In genomic region chr9:90060256-90060655, GRCh38 we compare ENCODE assay signal across 23 cellular contexts.
"Had no signal": no experiment of that assay in that cellular context is flagged by ENCODE, and none has a peak within 500 bp of the region (broad histone marks: within the 10 kb centered on the region; RNA-seq: fewer than 3 reads in every experiment).

No MANE protein-coding gene starts in this region.

- ATAC-seq: K562 had no signal

- H3K4me1 Mint-ChIP-seq: IgD-negative memory B cell had no signal

- H3K4me3 Mint-ChIP-seq: IgD-negative memory B cell had no signal

- H3K4me1 ChIP-seq: SJSA1 had no signal

- H3K9me3 ChIP-seq: SJSA1 had no signal

- H3K27ac Mint-ChIP-seq: IgD-negative memory B cell had no signal

- H3K27me3 ChIP-seq: SJSA1 had no signal

- H3K36me3 ChIP-seq: SJSA1 had no signal

- DNase-seq: Kasumi-1, MV-4-11, NCI-H1048, NCI-H1105, NCI-H1417 treated with DMSO at 0.1 percent for 48 hours, NCI-H146, NCI-H187, NCI-H2029, NCI-H2081 treated with DMSO at 0.1 percent for 48 hours, NCI-H2171, NCI-H226, NCI-H446, NCI-H510A, NCI-H524 treated with DMSO at 0.1 percent for 48 hours, NCI-H69, NCI-H774, Right ventricle myocardium superior, RPMI8226, SIG-M5 had no signal

- H3K4me3 ChIP-seq: K562, SJSA1, SK-N-MC had no signal
